ENCODE assay signal across 8 cellular contexts in the genomic region with DNA sequence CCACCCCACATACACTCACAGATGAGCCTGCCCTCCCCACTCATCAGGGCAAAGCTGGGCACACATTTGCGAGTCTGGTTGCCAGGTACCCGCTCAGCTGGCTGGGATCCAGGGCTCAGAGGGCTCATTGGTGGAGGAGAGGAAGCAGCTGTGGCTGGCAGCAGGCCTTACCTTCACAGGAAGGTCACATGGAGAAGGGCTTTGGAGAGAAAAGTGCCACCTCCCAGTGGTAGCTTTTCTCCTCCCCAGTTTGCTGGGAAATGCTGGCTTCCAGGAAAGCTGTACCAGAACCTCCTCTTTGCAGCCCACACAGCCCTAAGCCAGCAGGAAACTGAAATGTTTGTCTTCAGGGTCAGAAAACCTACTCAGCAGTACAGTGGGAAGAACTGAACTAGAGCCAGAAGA. TPM values are rescaled to one million over a fixed set of nuclear protein-coding genes. Genes with fewer than 3 reads are reported as not detected.
A peak's percentile ranks its signal among the peaks of the same experiment; 100 is the strongest.
DNase-seq lines count a peak whose midpoint lies in the region; ATAC-seq and TF ChIP-seq lines count a peak whose summit lies in the region.

No MANE protein-coding gene starts in this region.

- no peak for ATAC-seq in GM21367 (IDR thresholded peaks at IDR 0.05; ENCODE audit: unreplicated experiment)
- no peak for ATAC-seq in GM18511 (IDR thresholded peaks at IDR 0.05; ENCODE audit: unreplicated experiment)
- no peak for ATAC-seq in GM18868 (IDR thresholded peaks at IDR 0.05; ENCODE audit: unreplicated experiment)

- H3K4me1 ChIP-seq in prostate gland (replicated peaks), result no peaks in the 10 kb centered on the region

- H3K27ac ChIP-seq in prostate gland, result peak overlapping the region in 1 of 2 donors; percentile 7

- no peaks in the 10 kb centered on the region for H3K36me3 ChIP-seq in prostate gland

- peak; percentile 18 for DNase-seq in EH (ENCODE audit: low read depth)
- peak; percentile 98 to 99 for DNase-seq in NCI-H2081 (lab: John Stamatoyannopoulos, UW)
- peak; percentile 34 for DNase-seq in central memory CD4-positive, alpha-beta T cell
- peak; percentile 50 for DNase-seq in prostate gland (ENCODE audit: low spot score)
- no peak for DNase-seq in epidermal melanocyte (ENCODE audit: insufficient read length, low spot score)

- H3K27me3 ChIP-seq in prostate gland (replicated peaks; ENCODE audit: insufficient read depth), result no peaks in the 10 kb centered on the region

- no peaks in the 10 kb centered on the region for H3K9me3 ChIP-seq in prostate gland

- TF ChIP-seq CTCF in prostate gland (IDR thresholded peaks at IDR 0.05), result no peak

- 6% methylated on average over 2 of the region's 2 CpGs for WGBS in prostate gland

- no peak overlapping the region for H3K4me3 ChIP-seq in prostate gland

- no peak for TF ChIP-seq POLR2A in prostate gland (IDR thresholded peaks at IDR 0.05)

- intact Hi-C loops in prostate gland (cut with DNase I), result no loop called here

RNA-seq across cellular contexts. Expression of gene LGMN, which starts 55.6 kb away (rescaled TPM):
- 100 to 1,000 TPM in 1 of 2 donors, 10 to 100 TPM in 1; 88.3 to 155 TPM for total RNA-seq in prostate gland
